Comparison of ENCODE assay signal across 10 cellular contexts in genomic region chr6:158911746-158912158, GRCh38.
DNase-seq lines count a peak whose midpoint lies in the region; ATAC-seq and TF ChIP-seq lines count a peak whose summit lies in the region.
"Had no signal": no experiment of that assay in that cellular context is flagged by ENCODE, and none has a peak within 500 bp of the region (broad histone marks: within the 10 kb centered on the region; RNA-seq: fewer than 3 reads in every experiment).

No MANE protein-coding gene starts in this region.

- intact Hi-C loops in mammary epithelial cell (cut with micrococcal nuclease) (loop anchor here (5.0 kb wide), 1 partner anchor 94 kb away; the partner anchor contains the start of gene EZR), MCF 10A (cut with micrococcal nuclease) (no loop called here)

- no peak overlapping the region for H3K4me2 ChIP-seq in mammary epithelial cell (ENCODE audit: insufficient read depth, low read depth, low read length)

- H3K4me1 Mint-ChIP-seq in MCF 10A (ENCODE audit: insufficient read depth, unreplicated experiment) (no peaks in the 10 kb centered on the region), type B pancreatic cell (ENCODE audit: unreplicated experiment) (peaks cover 26% of the 10 kb centered on the region), nephron progenitor cell (peaks cover 34% of the 10 kb centered on the region)

- H3K27me3 ChIP-seq in mammary epithelial cell (ENCODE audit: insufficient read depth, low read length) = no peaks in the 10 kb centered on the region

- no peaks in the 10 kb centered on the region for H3K36me3 ChIP-seq in mammary epithelial cell (ENCODE audit: insufficient read depth, low read length)

- no TSS peak for BruUV-seq in mammary epithelial cell (replicated peaks; lab: Mats Ljungman, UMichigan)
- no TSS peak for BruUV-seq in MCF 10A (replicated peaks; lab: Mats Ljungman, UMichigan)

- ATAC-seq in esophagus mucosa = peak; percentile 52
- no peak for ATAC-seq in HG03457 (IDR thresholded peaks at IDR 0.05; ENCODE audit: unreplicated experiment)

- DNase-seq in mammary epithelial cell (peak; percentile 31), MCF 10A (ENCODE audit: unreplicated experiment) (no peak), RPMI8226 (peak; percentile 85), type B pancreatic cell (ENCODE audit: extremely low spot score, unreplicated experiment) (no peak), NCI-H446 treated with DMSO at 0.1 percent for 48 hours (lab: John Stamatoyannopoulos, UW) (no peak), nephron progenitor cell (no peak)
- DNase-seq: amniotic stem cell, NCI-H510A had no signal

- CTCF ChIA-PET in mammary epithelial cell (lab: Charles Lee; ENCODE audit: low non-redundant PET) (no interaction called here), MCF 10A (lab: Yijun Ruan, JAX) (interaction anchor here (0.6 to 1.0 kb wide), 3 partner anchors 12 to 37 kb away, joined by 3 to 4 read pairs (median 3); no protein-coding TSS in a partner anchor)

- no peak for TF ChIP-seq CTCF in mammary epithelial cell (conservative IDR thresholded peaks at IDR 0.05 in 1 of 2, IDR thresholded peaks at IDR 0.05 in 1 of 2; ENCODE audit: extremely low read depth in 1 of 2, insufficient read depth in 1 of 2, low read depth in 1 of 2, low read length in 2 of 2)
- TF ChIP-seq CTCF in MCF 10A (IDR thresholded peaks at IDR 0.05; ENCODE audit: unreplicated experiment) = no peak
- TF ChIP-seq CTCF in type B pancreatic cell (conservative IDR thresholded peaks at IDR 0.05) = no peak
- TF ChIP-seq CTCF in nephron progenitor cell (IDR thresholded peaks at IDR 0.05) = no peak

- H3K4me1 ChIP-seq in mammary epithelial cell (ENCODE audit: insufficient read depth, low read length) = peaks cover 17% of the 10 kb centered on the region

- peaks cover under 1% of the 10 kb centered on the region for H3K9me3 Mint-ChIP-seq in MCF 10A (ENCODE audit: unreplicated experiment)
- H3K9me3 Mint-ChIP-seq in type B pancreatic cell = no peaks in the 10 kb centered on the region
- peaks cover 14% of the 10 kb centered on the region for H3K9me3 Mint-ChIP-seq in nephron progenitor cell

- H3K36me3 Mint-ChIP-seq in MCF 10A (ENCODE audit: insufficient read depth, unreplicated experiment) (no peaks in the 10 kb centered on the region), type B pancreatic cell (no peaks in the 10 kb centered on the region), nephron progenitor cell (ENCODE audit: low read depth) (no peaks in the 10 kb centered on the region)

- no peak overlapping the region for H3K9ac ChIP-seq in mammary epithelial cell (ENCODE audit: insufficient read depth, low read length)

- no peaks in the 10 kb centered on the region for H3K9me3 ChIP-seq in mammary epithelial cell (replicated peaks; ENCODE audit: insufficient read depth, low read length)

- H2AFZ ChIP-seq in mammary epithelial cell (ENCODE audit: low read depth, low read length) = peak overlapping the region; percentile 37

- H3K27me3 Mint-ChIP-seq in MCF 10A (ENCODE audit: insufficient read depth, unreplicated experiment) = no peaks in the 10 kb centered on the region
- H3K27me3 Mint-ChIP-seq in type B pancreatic cell = no peaks in the 10 kb centered on the region
- peaks cover 7% of the 10 kb centered on the region for H3K27me3 Mint-ChIP-seq in nephron progenitor cell (ENCODE audit: low read depth, poor library complexity)

- in situ Hi-C loops in mammary epithelial cell (cut with MboI; ENCODE audit: low sequenced_read_pairs in 2 of 2) = no loop called here

- H3K4me3 Mint-ChIP-seq in MCF 10A (ENCODE audit: unreplicated experiment) (no peak overlapping the region), type B pancreatic cell (peak overlapping the region; percentile 52), nephron progenitor cell (no peak overlapping the region)

- H4K20me1 ChIP-seq in mammary epithelial cell (ENCODE audit: insufficient read depth, low read length) = no peaks in the 10 kb centered on the region

- no peak overlapping the region for H3K27ac ChIP-seq in mammary epithelial cell (ENCODE audit: insufficient read depth, low read depth, low read length)

- no peak overlapping the region for H3K4me3 ChIP-seq in mammary epithelial cell (replicated peaks in 1 of 3; ENCODE audit: insufficient read depth in 1 of 3, low read depth in 2 of 3, low read length in 3 of 3)

- POLR2A ChIA-PET in MCF 10A (lab: Yijun Ruan, JAX) = no interaction called here

- WGBS in mammary epithelial cell (ENCODE audit: low coverage, missing lambda C conversion rate) = 4% methylated on average over 4 of the region's 4 CpGs

- H3K27ac Mint-ChIP-seq in MCF 10A (ENCODE audit: low read depth, unreplicated experiment) (no peak overlapping the region), type B pancreatic cell (peak overlapping the region; percentile 100), nephron progenitor cell (no peak overlapping the region)

- H3K79me2 ChIP-seq in mammary epithelial cell (ENCODE audit: insufficient read depth, low read length) = no peaks in the 10 kb centered on the region

- dilution Hi-C loops in mammary epithelial cell (cut with HindIII; ENCODE audit: low sequenced_read_pairs) = no loop called here

Comparison
In these comparisons a context has a peak if more than half of its experiments do, and no peak if none do; other contexts are left out.
1. DNase-seq: peak in mammary epithelial cell (single experiment) and RPMI8226 (single experiment); none in MCF 10A (single experiment), type B pancreatic cell (single experiment), NCI-H446 treated with DMSO at 0.1 percent for 48 hours (single experiment) and nephron progenitor cell (single experiment).